24 cellular contexts compared by ENCODE assay signal in the genomic region with DNA sequence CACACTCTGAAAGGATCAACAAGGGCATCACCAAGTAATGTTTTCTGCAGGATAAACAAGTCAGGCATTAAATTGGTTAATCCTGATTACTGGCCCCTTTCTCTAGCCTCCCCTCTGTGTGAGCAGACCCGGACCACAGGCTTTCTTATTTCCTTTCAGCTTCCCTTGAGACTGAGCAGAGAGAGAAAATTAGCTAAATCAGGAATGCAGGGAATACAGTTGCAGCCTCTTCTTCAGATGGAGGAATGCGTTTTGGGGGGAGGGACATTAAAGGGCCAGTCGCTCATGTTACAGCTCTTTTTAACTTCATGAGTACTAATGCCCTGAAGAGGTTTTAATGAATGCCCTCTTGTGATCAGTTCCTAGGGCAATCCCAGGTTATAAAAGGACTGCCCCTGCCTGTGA. TPM values are rescaled to one million over a fixed set of nuclear protein-coding genes. Genes with fewer than 3 reads are reported as not detected.
DNase-seq lines count a peak whose midpoint lies in the region; ATAC-seq and TF ChIP-seq lines count a peak whose summit lies in the region.
"Had no signal": no experiment of that assay in that cellular context is flagged by ENCODE, and none has a peak within 500 bp of the region (broad histone marks: within the 10 kb centered on the region; RNA-seq: fewer than 3 reads in every experiment).

No MANE protein-coding gene starts in this region.

- no peak for TF ChIP-seq CTCF in dorsolateral prefrontal cortex (IDR thresholded peaks at IDR 0.05 in 54 of 56, conservative IDR thresholded peaks at IDR 0.05 in 2 of 56; ENCODE audit: low read depth in 1 of 56, partially characterized antibody in 56 of 56)

- H3K27ac ChIP-seq in dorsolateral prefrontal cortex = peak overlapping the region in 33 of 59 donors; percentile 2 to 73 (median 40)
- H3K27ac ChIP-seq: body of pancreas, left lung had no signal

- DNase-seq in NCI-H82 (lab: John Stamatoyannopoulos, UW) (peak; percentile 60), NCI-H82 treated with DMSO at 0.1 percent for 48 hours (lab: John Stamatoyannopoulos, UW; ENCODE audit: unreplicated experiment) (no peak), dorsolateral prefrontal cortex (no peak), islet precursor cell (peak; percentile 92), retina (peak; percentile 48), HUDEP-2 (lab: John Stamatoyannopoulos, UW; ENCODE audit: unreplicated experiment in 76 of 76) (no peak)
- DNase-seq: 8988T; activated CD8-positive, alpha-beta memory T cell treated with anti-CD3 and anti-CD28 coated beads, Interleukin-2, amount 50 U/mL, for 4 hours; activated naive CD8-positive, alpha-beta T cell treated with anti-CD3 and anti-CD28 coated beads, Interleukin-2, amount 10 ng/mL, durations not matched to agents 7 days and 5 days; body of pancreas; cortex of kidney; DND-41; foreskin melanocyte; left lung; NCI-H2171; occipital lobe; right cardiac atrium; SHP77 treated with DMSO at 0.1 percent for 48 hours; substantia nigra had no signal

- intact Hi-C loops in dorsolateral prefrontal cortex (cut with DNase I) = no loop called here

- H3K27me3 ChIP-seq in dorsolateral prefrontal cortex = no peaks in the 10 kb centered on the region
- H3K27me3 ChIP-seq: body of pancreas, left lung had no signal

- H3K4me3 ChIP-seq in dorsolateral prefrontal cortex = peak overlapping the region in 7 of 59 donors; percentile 1 to 33 (median 10)
- H3K4me3 ChIP-seq: body of pancreas, left lung had no signal

- ATAC-seq in GM19023 (IDR thresholded peaks at IDR 0.05; ENCODE audit: unreplicated experiment) = no peak
- ATAC-seq in HG02840 (IDR thresholded peaks at IDR 0.05; ENCODE audit: low FRiP score, unreplicated experiment) = no peak
- ATAC-seq: body of pancreas, left lung, right cardiac atrium had no signal

RNA-seq across cellular contexts. Expression of gene PCDHAC2, which starts 19.8 kb away (rescaled TPM):
- 10 to 100 TPM; 11.9 to 40.6 (median 25.2) TPM for total RNA-seq in dorsolateral prefrontal cortex
- total RNA-seq: activated naive CD8-positive, alpha-beta T cell treated with anti-CD3 and anti-CD28 coated beads, Interleukin-2, amount 10 ng/mL, durations not matched to agents 7 days and 5 days; B cell; epithelial cell of proximal tubule; T-helper 1 cell treated with Interleukin-12 subunit alpha and Interleukin-12 subunit beta and Interleukin-4 antibody, amounts not matched to agents 30 ng/mL and 1 ng/mL, for 36 hours had no signal

Comparison
In these comparisons a context has a peak if more than half of its experiments do, and no peak if none do; other contexts are left out.
1. DNase-seq: peak in NCI-H82 (single experiment), islet precursor cell (single experiment) and retina (single experiment); none in NCI-H82 treated with DMSO at 0.1 percent for 48 hours (single experiment), dorsolateral prefrontal cortex (0 of 10) and HUDEP-2 (0 of 76).